1 cellular context compared by ENCODE assay signal in the genomic region with DNA sequence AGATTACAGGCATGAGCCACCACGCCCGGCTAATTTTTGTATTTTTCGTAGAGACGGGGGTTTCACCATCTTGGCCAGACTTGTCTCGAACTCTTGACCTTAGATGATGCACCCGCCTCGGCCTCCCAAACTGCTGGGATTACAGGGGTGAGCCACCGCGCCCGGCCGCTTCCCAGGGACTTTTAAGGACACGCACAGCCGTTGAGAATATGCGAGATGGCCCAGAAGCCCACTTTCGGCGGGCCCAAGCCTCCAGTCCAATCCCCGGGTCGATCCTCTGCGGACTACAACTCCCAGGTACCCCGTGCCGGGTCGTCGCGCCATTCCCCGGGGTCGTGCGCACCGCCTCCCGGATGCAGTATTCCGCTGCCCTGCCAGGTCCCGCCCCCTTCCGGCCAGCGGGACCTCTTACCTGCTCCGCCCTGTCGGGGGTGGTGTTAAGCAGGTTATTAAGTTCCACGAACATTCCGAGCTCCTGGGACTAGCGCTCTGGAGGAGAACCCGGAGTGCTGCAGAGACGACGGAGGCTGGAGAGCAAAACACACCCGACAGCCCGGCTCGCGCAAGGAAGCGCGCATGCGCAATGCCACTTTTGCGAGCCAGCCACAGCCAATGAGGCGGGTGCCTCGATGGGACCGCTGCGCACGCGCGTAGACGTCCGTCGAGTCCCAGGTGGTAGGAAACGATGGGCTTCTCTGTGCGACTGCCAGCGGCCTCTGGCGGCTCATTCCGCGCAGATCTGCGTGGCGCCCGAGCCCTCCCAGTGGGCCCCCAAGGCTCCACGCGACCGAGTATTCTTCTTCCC.
TF ChIP-seq lines count a peak whose summit lies in the region.

A gene with protein sequence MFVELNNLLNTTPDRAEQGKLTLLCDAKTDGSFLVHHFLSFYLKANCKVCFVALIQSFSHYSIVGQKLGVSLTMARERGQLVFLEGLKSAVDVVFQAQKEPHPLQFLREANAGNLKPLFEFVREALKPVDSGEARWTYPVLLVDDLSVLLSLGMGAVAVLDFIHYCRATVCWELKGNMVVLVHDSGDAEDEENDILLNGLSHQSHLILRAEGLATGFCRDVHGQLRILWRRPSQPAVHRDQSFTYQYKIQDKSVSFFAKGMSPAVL (minus strand): TSS at position 588 of the 805 bp plus-strand sequence. CDS start 122 bp downstream, at position 466.

TF ChIP-seq in K562, 482 proteins besides CTCF, POLR2A, EP300 and RAD21 (continued from another document):
- TF ChIP-seq, protein P1, sequence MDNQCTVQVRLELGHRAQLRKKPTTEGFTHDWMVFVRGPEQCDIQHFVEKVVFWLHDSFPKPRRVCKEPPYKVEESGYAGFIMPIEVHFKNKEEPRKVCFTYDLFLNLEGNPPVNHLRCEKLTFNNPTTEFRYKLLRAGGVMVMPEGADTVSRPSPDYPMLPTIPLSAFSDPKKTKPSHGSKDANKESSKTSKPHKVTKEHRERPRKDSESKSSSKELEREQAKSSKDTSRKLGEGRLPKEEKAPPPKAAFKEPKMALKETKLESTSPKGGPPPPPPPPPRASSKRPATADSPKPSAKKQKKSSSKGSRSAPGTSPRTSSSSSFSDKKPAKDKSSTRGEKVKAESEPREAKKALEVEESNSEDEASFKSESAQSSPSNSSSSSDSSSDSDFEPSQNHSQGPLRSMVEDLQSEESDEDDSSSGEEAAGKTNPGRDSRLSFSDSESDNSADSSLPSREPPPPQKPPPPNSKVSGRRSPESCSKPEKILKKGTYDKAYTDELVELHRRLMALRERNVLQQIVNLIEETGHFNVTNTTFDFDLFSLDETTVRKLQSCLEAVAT (IDR thresholded peaks at IDR 0.05), result 0 out of 4 replicates have a peak, but pooled peaks have one; percentile 6 to 11
- TF ChIP-seq HCFC1 (IDR thresholded peaks at IDR 0.05; ENCODE audit: low read depth, low read length), result peak; percentile 98
- TF ChIP-seq FOS (IDR thresholded peaks at IDR 0.05; ENCODE audit: extremely low read depth, insufficient read length), result no peak
- no peak for TF ChIP-seq ZNF785 (CRISPR knock-in tag; IDR thresholded peaks at IDR 0.05)
- TF ChIP-seq SP2 (IDR thresholded peaks at IDR 0.05; ENCODE audit: extremely low read depth, low read depth, low read length, poor library complexity, severe bottlenecking), result peak; percentile 30
- no peak for TF ChIP-seq BRD4 (IDR thresholded peaks at IDR 0.05)
- peak; percentile 94 for TF ChIP-seq CREM (IDR thresholded peaks at IDR 0.05; ENCODE audit: low read depth)
- peak; percentile 26; the same call in 1 of the 2 replicates for TF ChIP-seq ZNF644 (tag; IDR thresholded peaks at IDR 0.05; ENCODE audit: low read depth)
- no peak for TF ChIP-seq PRPF4 (IDR thresholded peaks at IDR 0.05; ENCODE audit: insufficient read depth, low read depth, low read length, poor library complexity, severe bottlenecking)
- no peak; the same call in 1 of the 2 replicates for TF ChIP-seq CEBPG (CRISPR knock-in tag; IDR thresholded peaks at IDR 0.05)
- TF ChIP-seq CEBPG (tag; conservative IDR thresholded peaks at IDR 0.05 in 1 of 2, IDR thresholded peaks at IDR 0.05 in 1 of 2), result no peak
- peak; percentile 71; the same call in 1 of the 2 replicates for TF ChIP-seq MYBL2 (IDR thresholded peaks at IDR 0.05; ENCODE audit: low read depth)
- no peak for TF ChIP-seq MYBL2 (CRISPR knock-in tag; IDR thresholded peaks at IDR 0.05; ENCODE audit: borderline replicate concordance)
- TF ChIP-seq, protein P2, sequence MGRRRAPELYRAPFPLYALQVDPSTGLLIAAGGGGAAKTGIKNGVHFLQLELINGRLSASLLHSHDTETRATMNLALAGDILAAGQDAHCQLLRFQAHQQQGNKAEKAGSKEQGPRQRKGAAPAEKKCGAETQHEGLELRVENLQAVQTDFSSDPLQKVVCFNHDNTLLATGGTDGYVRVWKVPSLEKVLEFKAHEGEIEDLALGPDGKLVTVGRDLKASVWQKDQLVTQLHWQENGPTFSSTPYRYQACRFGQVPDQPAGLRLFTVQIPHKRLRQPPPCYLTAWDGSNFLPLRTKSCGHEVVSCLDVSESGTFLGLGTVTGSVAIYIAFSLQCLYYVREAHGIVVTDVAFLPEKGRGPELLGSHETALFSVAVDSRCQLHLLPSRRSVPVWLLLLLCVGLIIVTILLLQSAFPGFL (CRISPR knock-in tag; IDR thresholded peaks at IDR 0.05), result no peak
- TF ChIP-seq, protein P3, sequence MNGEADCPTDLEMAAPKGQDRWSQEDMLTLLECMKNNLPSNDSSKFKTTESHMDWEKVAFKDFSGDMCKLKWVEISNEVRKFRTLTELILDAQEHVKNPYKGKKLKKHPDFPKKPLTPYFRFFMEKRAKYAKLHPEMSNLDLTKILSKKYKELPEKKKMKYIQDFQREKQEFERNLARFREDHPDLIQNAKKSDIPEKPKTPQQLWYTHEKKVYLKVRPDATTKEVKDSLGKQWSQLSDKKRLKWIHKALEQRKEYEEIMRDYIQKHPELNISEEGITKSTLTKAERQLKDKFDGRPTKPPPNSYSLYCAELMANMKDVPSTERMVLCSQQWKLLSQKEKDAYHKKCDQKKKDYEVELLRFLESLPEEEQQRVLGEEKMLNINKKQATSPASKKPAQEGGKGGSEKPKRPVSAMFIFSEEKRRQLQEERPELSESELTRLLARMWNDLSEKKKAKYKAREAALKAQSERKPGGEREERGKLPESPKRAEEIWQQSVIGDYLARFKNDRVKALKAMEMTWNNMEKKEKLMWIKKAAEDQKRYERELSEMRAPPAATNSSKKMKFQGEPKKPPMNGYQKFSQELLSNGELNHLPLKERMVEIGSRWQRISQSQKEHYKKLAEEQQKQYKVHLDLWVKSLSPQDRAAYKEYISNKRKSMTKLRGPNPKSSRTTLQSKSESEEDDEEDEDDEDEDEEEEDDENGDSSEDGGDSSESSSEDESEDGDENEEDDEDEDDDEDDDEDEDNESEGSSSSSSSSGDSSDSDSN (IDR thresholded peaks at IDR 0.05; ENCODE audit: borderline replicate concordance in 1 of 2, low read depth in 2 of 2, low read length in 2 of 2), result peak in 1 of 2 experiments; percentile 46; a peak in 1 of 4 replicates
- TF ChIP-seq, protein P4, sequence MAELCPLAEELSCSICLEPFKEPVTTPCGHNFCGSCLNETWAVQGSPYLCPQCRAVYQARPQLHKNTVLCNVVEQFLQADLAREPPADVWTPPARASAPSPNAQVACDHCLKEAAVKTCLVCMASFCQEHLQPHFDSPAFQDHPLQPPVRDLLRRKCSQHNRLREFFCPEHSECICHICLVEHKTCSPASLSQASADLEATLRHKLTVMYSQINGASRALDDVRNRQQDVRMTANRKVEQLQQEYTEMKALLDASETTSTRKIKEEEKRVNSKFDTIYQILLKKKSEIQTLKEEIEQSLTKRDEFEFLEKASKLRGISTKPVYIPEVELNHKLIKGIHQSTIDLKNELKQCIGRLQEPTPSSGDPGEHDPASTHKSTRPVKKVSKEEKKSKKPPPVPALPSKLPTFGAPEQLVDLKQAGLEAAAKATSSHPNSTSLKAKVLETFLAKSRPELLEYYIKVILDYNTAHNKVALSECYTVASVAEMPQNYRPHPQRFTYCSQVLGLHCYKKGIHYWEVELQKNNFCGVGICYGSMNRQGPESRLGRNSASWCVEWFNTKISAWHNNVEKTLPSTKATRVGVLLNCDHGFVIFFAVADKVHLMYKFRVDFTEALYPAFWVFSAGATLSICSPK (IDR thresholded peaks at IDR 0.05; ENCODE audit: borderline replicate concordance), result no peak
- 0 out of 2 replicates have a peak, but pooled peaks have one; percentile 25 for TF ChIP-seq FOXM1 (IDR thresholded peaks at IDR 0.05; ENCODE audit: low read depth)
- TF ChIP-seq FOXM1 (CRISPR knock-in tag; IDR thresholded peaks at IDR 0.05; ENCODE audit: low read depth), result 0 out of 2 replicates have a peak, but pooled peaks have one; percentile 81
- TF ChIP-seq SRSF3 (IDR thresholded peaks at IDR 0.05; ENCODE audit: insufficient read depth, low read length), result no peak
- TF ChIP-seq ZNF696 (CRISPR knock-in tag; conservative IDR thresholded peaks at IDR 0.05), result no peak
- no peak for TF ChIP-seq PHB2 (IDR thresholded peaks at IDR 0.05; ENCODE audit: low read depth)
- TF ChIP-seq ZFP30 (CRISPR knock-in tag; IDR thresholded peaks at IDR 0.05; ENCODE audit: borderline replicate concordance), result no peak
- TF ChIP-seq ATF7 (IDR thresholded peaks at IDR 0.05), result peak; percentile 92
- no peak; a peak in 1 of 4 replicates for TF ChIP-seq ETV6 (IDR thresholded peaks at IDR 0.05; ENCODE audit: borderline replicate concordance in 1 of 2, low read depth in 2 of 2, low read length in 1 of 2)
- no peak; the same call in 1 of the 2 replicates for TF ChIP-seq ETV6 (CRISPR knock-in tag; IDR thresholded peaks at IDR 0.05; ENCODE audit: borderline replicate concordance)
- TF ChIP-seq PHF21A (IDR thresholded peaks at IDR 0.05; ENCODE audit: borderline replicate concordance, low read depth), result no peak; the same call in 1 of the 2 replicates
- no peak for TF ChIP-seq ILK (tag; IDR thresholded peaks at IDR 0.05; ENCODE audit: borderline replicate concordance, low read depth)
- TF ChIP-seq ZNF77 (CRISPR knock-in tag; IDR thresholded peaks at IDR 0.05), result no peak
- peak; percentile 61 for TF ChIP-seq BHLHE40 (IDR thresholded peaks at IDR 0.05; ENCODE audit: low read length)
- TF ChIP-seq NFE2L1 (tag; IDR thresholded peaks at IDR 0.05; ENCODE audit: borderline replicate concordance, low read depth), result no peak
- TF ChIP-seq, protein P5, sequence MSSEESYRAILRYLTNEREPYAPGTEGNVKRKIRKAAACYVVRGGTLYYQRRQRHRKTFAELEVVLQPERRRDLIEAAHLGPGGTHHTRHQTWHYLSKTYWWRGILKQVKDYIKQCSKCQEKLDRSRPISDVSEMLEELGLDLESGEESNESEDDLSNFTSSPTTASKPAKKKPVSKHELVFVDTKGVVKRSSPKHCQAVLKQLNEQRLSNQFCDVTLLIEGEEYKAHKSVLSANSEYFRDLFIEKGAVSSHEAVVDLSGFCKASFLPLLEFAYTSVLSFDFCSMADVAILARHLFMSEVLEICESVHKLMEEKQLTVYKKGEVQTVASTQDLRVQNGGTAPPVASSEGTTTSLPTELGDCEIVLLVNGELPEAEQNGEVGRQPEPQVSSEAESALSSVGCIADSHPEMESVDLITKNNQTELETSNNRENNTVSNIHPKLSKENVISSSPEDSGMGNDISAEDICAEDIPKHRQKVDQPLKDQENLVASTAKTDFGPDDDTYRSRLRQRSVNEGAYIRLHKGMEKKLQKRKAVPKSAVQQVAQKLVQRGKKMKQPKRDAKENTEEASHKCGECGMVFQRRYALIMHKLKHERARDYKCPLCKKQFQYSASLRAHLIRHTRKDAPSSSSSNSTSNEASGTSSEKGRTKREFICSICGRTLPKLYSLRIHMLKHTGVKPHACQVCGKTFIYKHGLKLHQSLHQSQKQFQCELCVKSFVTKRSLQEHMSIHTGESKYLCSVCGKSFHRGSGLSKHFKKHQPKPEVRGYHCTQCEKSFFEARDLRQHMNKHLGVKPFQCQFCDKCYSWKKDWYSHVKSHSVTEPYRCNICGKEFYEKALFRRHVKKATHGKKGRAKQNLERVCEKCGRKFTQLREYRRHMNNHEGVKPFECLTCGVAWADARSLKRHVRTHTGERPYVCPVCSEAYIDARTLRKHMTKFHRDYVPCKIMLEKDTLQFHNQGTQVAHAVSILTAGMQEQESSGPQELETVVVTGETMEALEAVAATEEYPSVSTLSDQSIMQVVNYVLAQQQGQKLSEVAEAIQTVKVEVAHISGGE (CRISPR knock-in tag; IDR thresholded peaks at IDR 0.05), result peak in 2 of 3 experiments; percentile 74 to 95; a peak in 4 of 6 replicates
